In the genomic region with DNA sequence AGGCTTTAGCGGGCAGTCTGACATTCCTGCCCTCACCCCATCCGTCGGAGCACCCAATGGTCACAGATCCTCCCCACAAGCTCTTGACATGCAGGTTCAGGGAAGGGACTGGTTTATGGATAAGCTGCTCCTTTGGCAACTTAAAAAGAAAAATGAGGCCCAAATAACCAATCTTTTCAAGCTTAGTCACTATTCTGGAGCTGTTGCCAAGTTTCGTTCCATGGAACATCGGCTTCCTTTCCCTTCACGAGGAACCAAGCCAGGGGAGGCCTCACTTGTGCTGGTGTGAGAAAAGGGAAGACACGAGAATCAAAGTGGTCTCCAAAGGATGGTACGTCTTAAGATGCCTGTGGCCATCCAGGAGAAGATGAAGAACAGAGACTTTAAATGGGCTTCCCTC, we compare ENCODE assay signal across 3 cellular contexts.
TF ChIP-seq lines count a peak whose summit lies in the region.

No MANE protein-coding gene starts in this region.

TF ChIP-seq in IMR-90, 13 proteins besides CTCF, POLR2A, EP300 and RAD21:
- TF ChIP-seq SMC3 (IDR thresholded peaks at IDR 0.05; ENCODE audit: low read depth, low read length), result no peak

TF ChIP-seq in HepG2, 621 proteins besides CTCF, POLR2A, EP300 and RAD21:
- no peak for TF ChIP-seq ATRX (CRISPR knock-in tag; IDR thresholded peaks at IDR 0.05; ENCODE audit: borderline replicate concordance)
- no peak for TF ChIP-seq ZNF138 (CRISPR knock-in tag; IDR thresholded peaks at IDR 0.05; ENCODE audit: low read depth)
- TF ChIP-seq SRF (IDR thresholded peaks at IDR 0.05; ENCODE audit: low read depth, low read length), result no peak
- no peak for TF ChIP-seq ERF (CRISPR knock-in tag; IDR thresholded peaks at IDR 0.05)
- TF ChIP-seq USF2 (IDR thresholded peaks at IDR 0.05; ENCODE audit: low read depth, low read length), result no peak
- TF ChIP-seq USF2 (CRISPR knock-in tag; IDR thresholded peaks at IDR 0.05; ENCODE audit: borderline replicate concordance), result no peak
- no peak for TF ChIP-seq RXRB (CRISPR knock-in tag; IDR thresholded peaks at IDR 0.05; ENCODE audit: borderline replicate concordance)
- no peak for TF ChIP-seq ZNF30 (CRISPR knock-in tag; IDR thresholded peaks at IDR 0.05)
- TF ChIP-seq, protein P1, sequence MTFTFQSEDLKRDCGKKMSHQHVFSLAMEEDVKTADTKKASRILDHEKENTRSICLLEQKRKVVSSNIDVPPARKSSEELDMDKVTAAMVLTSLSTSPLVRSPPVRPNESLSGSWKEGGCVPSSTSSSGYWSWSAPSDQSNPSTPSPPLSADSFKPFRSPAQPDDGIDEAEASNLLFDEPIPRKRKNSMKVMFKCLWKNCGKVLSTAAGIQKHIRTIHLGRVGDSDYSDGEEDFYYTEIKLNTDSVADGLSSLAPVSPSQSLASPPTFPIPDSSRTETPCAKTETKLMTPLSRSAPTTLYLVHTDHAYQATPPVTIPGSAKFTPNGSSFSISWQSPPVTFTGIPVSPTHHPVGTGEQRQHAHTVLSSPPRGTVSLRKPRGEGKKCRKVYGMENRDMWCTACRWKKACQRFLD (CRISPR knock-in tag; IDR thresholded peaks at IDR 0.05; ENCODE audit: borderline replicate concordance), result no peak
- no peak for TF ChIP-seq BRD4 (CRISPR knock-in tag; IDR thresholded peaks at IDR 0.05)
- TF ChIP-seq SIN3B (IDR thresholded peaks at IDR 0.05; ENCODE audit: low read length), result no peak
- TF ChIP-seq RARA (CRISPR knock-in tag; IDR thresholded peaks at IDR 0.05), result no peak
- no peak for TF ChIP-seq FOXJ3 (CRISPR knock-in tag; IDR thresholded peaks at IDR 0.05; ENCODE audit: borderline replicate concordance)
TF ChIP-seq in HepG2: peak in this region for 0.

TF ChIP-seq in GM23338, 12 proteins besides CTCF, POLR2A, EP300 and RAD21:
- no peak for TF ChIP-seq NANOG (IDR thresholded peaks at IDR 0.05; ENCODE audit: borderline replicate concordance)
- no peak for TF ChIP-seq EZH2 (IDR thresholded peaks at IDR 0.05; ENCODE audit: low read depth, unreplicated experiment)
- no peak for TF ChIP-seq CREB1 (CRISPR knock-in tag; IDR thresholded peaks at IDR 0.05; ENCODE audit: low read depth)
- TF ChIP-seq ZNF331 (CRISPR knock-in tag; IDR thresholded peaks at IDR 0.05; ENCODE audit: low read depth), result no peak
- TF ChIP-seq, protein P2, sequence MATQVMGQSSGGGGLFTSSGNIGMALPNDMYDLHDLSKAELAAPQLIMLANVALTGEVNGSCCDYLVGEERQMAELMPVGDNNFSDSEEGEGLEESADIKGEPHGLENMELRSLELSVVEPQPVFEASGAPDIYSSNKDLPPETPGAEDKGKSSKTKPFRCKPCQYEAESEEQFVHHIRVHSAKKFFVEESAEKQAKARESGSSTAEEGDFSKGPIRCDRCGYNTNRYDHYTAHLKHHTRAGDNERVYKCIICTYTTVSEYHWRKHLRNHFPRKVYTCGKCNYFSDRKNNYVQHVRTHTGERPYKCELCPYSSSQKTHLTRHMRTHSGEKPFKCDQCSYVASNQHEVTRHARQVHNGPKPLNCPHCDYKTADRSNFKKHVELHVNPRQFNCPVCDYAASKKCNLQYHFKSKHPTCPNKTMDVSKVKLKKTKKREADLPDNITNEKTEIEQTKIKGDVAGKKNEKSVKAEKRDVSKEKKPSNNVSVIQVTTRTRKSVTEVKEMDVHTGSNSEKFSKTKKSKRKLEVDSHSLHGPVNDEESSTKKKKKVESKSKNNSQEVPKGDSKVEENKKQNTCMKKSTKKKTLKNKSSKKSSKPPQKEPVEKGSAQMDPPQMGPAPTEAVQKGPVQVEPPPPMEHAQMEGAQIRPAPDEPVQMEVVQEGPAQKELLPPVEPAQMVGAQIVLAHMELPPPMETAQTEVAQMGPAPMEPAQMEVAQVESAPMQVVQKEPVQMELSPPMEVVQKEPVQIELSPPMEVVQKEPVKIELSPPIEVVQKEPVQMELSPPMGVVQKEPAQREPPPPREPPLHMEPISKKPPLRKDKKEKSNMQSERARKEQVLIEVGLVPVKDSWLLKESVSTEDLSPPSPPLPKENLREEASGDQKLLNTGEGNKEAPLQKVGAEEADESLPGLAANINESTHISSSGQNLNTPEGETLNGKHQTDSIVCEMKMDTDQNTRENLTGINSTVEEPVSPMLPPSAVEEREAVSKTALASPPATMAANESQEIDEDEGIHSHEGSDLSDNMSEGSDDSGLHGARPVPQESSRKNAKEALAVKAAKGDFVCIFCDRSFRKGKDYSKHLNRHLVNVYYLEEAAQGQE (IDR thresholded peaks at IDR 0.05; ENCODE audit: unreplicated experiment), result no peak
- TF ChIP-seq ZNF114 (CRISPR knock-in tag; IDR thresholded peaks at IDR 0.05), result no peak
- TF ChIP-seq STAT1 (IDR thresholded peaks at IDR 0.05; ENCODE audit: unreplicated experiment), result no peak
- TF ChIP-seq, protein P3, sequence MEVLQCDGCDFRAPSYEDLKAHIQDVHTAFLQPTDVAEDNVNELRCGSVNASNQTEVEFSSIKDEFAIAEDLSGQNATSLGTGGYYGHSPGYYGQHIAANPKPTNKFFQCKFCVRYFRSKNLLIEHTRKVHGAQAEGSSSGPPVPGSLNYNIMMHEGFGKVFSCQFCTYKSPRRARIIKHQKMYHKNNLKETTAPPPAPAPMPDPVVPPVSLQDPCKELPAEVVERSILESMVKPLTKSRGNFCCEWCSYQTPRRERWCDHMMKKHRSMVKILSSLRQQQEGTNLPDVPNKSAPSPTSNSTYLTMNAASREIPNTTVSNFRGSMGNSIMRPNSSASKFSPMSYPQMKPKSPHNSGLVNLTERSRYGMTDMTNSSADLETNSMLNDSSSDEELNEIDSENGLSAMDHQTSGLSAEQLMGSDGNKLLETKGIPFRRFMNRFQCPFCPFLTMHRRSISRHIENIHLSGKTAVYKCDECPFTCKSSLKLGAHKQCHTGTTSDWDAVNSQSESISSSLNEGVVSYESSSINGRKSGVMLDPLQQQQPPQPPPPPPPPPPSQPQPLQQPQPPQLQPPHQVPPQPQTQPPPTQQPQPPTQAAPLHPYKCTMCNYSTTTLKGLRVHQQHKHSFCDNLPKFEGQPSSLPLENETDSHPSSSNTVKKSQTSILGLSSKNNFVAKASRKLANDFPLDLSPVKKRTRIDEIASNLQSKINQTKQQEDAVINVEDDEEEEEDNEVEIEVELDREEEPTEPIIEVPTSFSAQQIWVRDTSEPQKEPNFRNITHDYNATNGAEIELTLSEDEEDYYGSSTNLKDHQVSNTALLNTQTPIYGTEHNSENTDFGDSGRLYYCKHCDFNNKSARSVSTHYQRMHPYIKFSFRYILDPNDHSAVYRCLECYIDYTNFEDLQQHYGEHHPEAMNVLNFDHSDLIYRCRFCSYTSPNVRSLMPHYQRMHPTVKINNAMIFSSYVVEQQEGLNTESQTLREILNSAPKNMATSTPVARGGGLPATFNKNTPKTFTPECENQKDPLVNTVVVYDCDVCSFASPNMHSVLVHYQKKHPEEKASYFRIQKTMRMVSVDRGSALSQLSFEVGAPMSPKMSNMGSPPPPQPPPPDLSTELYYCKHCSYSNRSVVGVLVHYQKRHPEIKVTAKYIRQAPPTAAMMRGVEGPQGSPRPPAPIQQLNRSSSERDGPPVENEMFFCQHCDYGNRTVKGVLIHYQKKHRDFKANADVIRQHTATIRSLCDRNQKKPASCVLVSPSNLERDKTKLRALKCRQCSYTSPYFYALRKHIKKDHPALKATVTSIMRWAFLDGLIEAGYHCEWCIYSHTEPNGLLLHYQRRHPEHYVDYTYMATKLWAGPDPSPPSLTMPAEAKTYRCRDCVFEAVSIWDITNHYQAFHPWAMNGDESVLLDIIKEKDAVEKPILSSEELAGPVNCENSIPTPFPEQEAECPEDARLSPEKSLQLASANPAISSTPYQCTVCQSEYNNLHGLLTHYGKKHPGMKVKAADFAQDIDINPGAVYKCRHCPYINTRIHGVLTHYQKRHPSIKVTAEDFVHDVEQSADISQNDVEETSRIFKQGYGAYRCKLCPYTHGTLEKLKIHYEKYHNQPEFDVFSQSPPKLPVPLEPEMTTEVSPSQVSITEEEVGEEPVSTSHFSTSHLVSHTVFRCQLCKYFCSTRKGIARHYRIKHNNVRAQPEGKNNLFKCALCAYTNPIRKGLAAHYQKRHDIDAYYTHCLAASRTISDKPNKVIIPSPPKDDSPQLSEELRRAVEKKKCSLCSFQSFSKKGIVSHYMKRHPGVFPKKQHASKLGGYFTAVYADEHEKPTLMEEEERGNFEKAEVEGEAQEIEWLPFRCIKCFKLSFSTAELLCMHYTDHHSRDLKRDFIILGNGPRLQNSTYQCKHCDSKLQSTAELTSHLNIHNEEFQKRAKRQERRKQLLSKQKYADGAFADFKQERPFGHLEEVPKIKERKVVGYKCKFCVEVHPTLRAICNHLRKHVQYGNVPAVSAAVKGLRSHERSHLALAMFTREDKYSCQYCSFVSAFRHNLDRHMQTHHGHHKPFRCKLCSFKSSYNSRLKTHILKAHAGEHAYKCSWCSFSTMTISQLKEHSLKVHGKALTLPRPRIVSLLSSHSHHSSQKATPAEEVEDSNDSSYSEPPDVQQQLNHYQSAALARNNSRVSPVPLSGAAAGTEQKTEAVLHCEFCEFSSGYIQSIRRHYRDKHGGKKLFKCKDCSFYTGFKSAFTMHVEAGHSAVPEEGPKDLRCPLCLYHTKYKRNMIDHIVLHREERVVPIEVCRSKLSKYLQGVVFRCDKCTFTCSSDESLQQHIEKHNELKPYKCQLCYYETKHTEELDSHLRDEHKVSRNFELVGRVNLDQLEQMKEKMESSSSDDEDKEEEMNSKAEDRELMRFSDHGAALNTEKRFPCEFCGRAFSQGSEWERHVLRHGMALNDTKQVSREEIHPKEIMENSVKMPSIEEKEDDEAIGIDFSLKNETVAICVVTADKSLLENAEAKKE (CRISPR knock-in tag; IDR thresholded peaks at IDR 0.05), result no peak
- no peak for TF ChIP-seq EZH2phosphoT487 (IDR thresholded peaks at IDR 0.05; ENCODE audit: unreplicated experiment)
- no peak for TF ChIP-seq JUNB (IDR thresholded peaks at IDR 0.05; ENCODE audit: unreplicated experiment)
